Comparison of ENCODE assay signal across 9 cellular contexts in genomic region chr7:29563590-29564454, GRCh38. TPM values are rescaled to one million over a fixed set of nuclear protein-coding genes. Genes with fewer than 3 reads are reported as not detected.
DNase-seq lines count a peak whose midpoint lies in the region; ATAC-seq and TF ChIP-seq lines count a peak whose summit lies in the region.
"Had no signal": no experiment of that assay in that cellular context is flagged by ENCODE, and none has a peak within 500 bp of the region (broad histone marks: within the 10 kb centered on the region; RNA-seq: fewer than 3 reads in every experiment).

TSS of gene PRR15 (plus strand) at chr7:29563835. CDS start at chr7:29566330, 2,495 bp downstream.

- TF ChIP-seq CTCF in Calu3 (IDR thresholded peaks at IDR 0.05; ENCODE audit: unreplicated experiment) = no peak
- TF ChIP-seq CTCF in LNCaP clone FGC (IDR thresholded peaks at IDR 0.05; ENCODE audit: control insufficient read depth, extremely low read depth, insufficient read depth) = no peak

- CTCF ChIA-PET in Calu3 (lab: Charles Lee) = interaction anchor here (0.6 to 1.1 kb wide), 5 partner anchors 104 to 839 kb away, joined by 3 to 4 read pairs (median 4); no protein-coding TSS in a partner anchor

- intact Hi-C loops in Calu3 (cut with micrococcal nuclease; ENCODE audit: unreplicated experiment) = no loop called here
- intact Hi-C loops in activated T-helper 2 cell treated with anti-CD3 and anti-CD28 coated beads, Interferon-gamma antibody, Interleukin-2, Interleukin-4, amounts not matched to agents 10 μg/mL and 5 μg/mL and 100 μg/mL, durations not matched to agents 14 hours and 24 hours and 36 hours (cut with micrococcal nuclease) = no loop called here
- intact Hi-C loops in left ventricle myocardium superior (cut with micrococcal nuclease) = no loop called here
- intact Hi-C loops in posterior vena cava (cut with DNase I) = no loop called here

- peak within 1 kb of the TSS; percentile 56 for H3K4me3 ChIP-seq in LNCaP clone FGC (ENCODE audit: low read depth, low read length)

- BruUV-seq in Calu3 (replicated peaks; lab: Mats Ljungman, UMichigan) = TSS peak; percentile 61

- DNase-seq in Calu3 (peak; percentile 96), LNCaP clone FGC (ENCODE audit: low read depth) (peak; percentile 21), left ventricle myocardium superior (peak; percentile 36), posterior vena cava (ENCODE audit: low spot score) (peak; percentile 81), midbrain (lab: John Stamatoyannopoulos, UW) (no peak)
- DNase-seq in activated T-helper 2 cell treated with anti-CD3 and anti-CD28 coated beads, Interferon-gamma antibody, Interleukin-2, Interleukin-4, amounts not matched to agents 10 μg/mL and 5 μg/mL and 100 μg/mL, durations not matched to agents 14 hours and 24 hours and 36 hours (ENCODE audit: low spot score) = no peak

- H3K36me3 Mint-ChIP-seq in Calu3 (ENCODE audit: insufficient read depth, unreplicated experiment) = peaks cover 53% of the 10 kb centered on the region
- H3K36me3 Mint-ChIP-seq in activated T-helper 2 cell treated with anti-CD3 and anti-CD28 coated beads, Interferon-gamma antibody, Interleukin-2, Interleukin-4, amounts not matched to agents 10 μg/mL and 5 μg/mL and 100 μg/mL, durations not matched to agents 14 hours and 24 hours and 36 hours (ENCODE audit: low read depth) = no peaks in the 10 kb centered on the region

- H3K27ac Mint-ChIP-seq in Calu3 (ENCODE audit: unreplicated experiment) = peak within 1 kb of the TSS; percentile 92
- no peak within 1 kb of the TSS for H3K27ac Mint-ChIP-seq in activated T-helper 2 cell treated with anti-CD3 and anti-CD28 coated beads, Interferon-gamma antibody, Interleukin-2, Interleukin-4, amounts not matched to agents 10 μg/mL and 5 μg/mL and 100 μg/mL, durations not matched to agents 14 hours and 24 hours and 36 hours

- H3K4me1 Mint-ChIP-seq in Calu3 (ENCODE audit: low read depth, unreplicated experiment) = peaks cover 34% of the 10 kb centered on the region
- H3K4me1 Mint-ChIP-seq in activated T-helper 2 cell treated with anti-CD3 and anti-CD28 coated beads, Interferon-gamma antibody, Interleukin-2, Interleukin-4, amounts not matched to agents 10 μg/mL and 5 μg/mL and 100 μg/mL, durations not matched to agents 14 hours and 24 hours and 36 hours (ENCODE audit: low read depth) = peaks cover 15% of the 10 kb centered on the region

- no peaks in the 10 kb centered on the region for H3K9me3 Mint-ChIP-seq in Calu3 (ENCODE audit: low read depth, unreplicated experiment)
- no peaks in the 10 kb centered on the region for H3K9me3 Mint-ChIP-seq in activated T-helper 2 cell treated with anti-CD3 and anti-CD28 coated beads, Interferon-gamma antibody, Interleukin-2, Interleukin-4, amounts not matched to agents 10 μg/mL and 5 μg/mL and 100 μg/mL, durations not matched to agents 14 hours and 24 hours and 36 hours

- ATAC-seq in left ventricle myocardium superior (peak; percentile 45), HG02885 (IDR thresholded peaks at IDR 0.05; ENCODE audit: poor library complexity, unreplicated experiment) (no peak), GM18517 (IDR thresholded peaks at IDR 0.05; ENCODE audit: unreplicated experiment) (no peak)

- H3K4me3 Mint-ChIP-seq in Calu3 (ENCODE audit: low read depth, unreplicated experiment) = peak within 1 kb of the TSS; percentile 96
- peak within 1 kb of the TSS; percentile 65 for H3K4me3 Mint-ChIP-seq in activated T-helper 2 cell treated with anti-CD3 and anti-CD28 coated beads, Interferon-gamma antibody, Interleukin-2, Interleukin-4, amounts not matched to agents 10 μg/mL and 5 μg/mL and 100 μg/mL, durations not matched to agents 14 hours and 24 hours and 36 hours (ENCODE audit: low read depth)

- no peaks in the 10 kb centered on the region for H3K27me3 Mint-ChIP-seq in Calu3 (ENCODE audit: unreplicated experiment)
- H3K27me3 Mint-ChIP-seq in activated T-helper 2 cell treated with anti-CD3 and anti-CD28 coated beads, Interferon-gamma antibody, Interleukin-2, Interleukin-4, amounts not matched to agents 10 μg/mL and 5 μg/mL and 100 μg/mL, durations not matched to agents 14 hours and 24 hours and 36 hours (ENCODE audit: low read depth) = peaks cover 79% of the 10 kb centered on the region

RNA-seq across cellular contexts. Expression of gene PRR15, which starts in this region (rescaled TPM):
- total RNA-seq in Calu3 (2022) = 76.1 and 111 TPM in 2 replicates
- not detected in 2 replicates for total RNA-seq in activated T-helper 2 cell treated with anti-CD3 and anti-CD28 coated beads, Interferon-gamma antibody, Interleukin-2, Interleukin-4, amounts not matched to agents 10 μg/mL and 5 μg/mL and 100 μg/mL, durations not matched to agents 14 hours and 24 hours and 36 hours
- 0.35 TPM for total RNA-seq in left ventricle myocardium superior
- total RNA-seq in posterior vena cava = 1 to 10 TPM in 1 of 2 donors, under 1 TPM in 1; 0.88 to 1.1 TPM
- total RNA-seq: LHCN-M2 had no signal

Comparison
In these comparisons a context has a peak if more than half of its experiments do, and no peak if none do; other contexts are left out.
1. RNA of gene PRR15 (total RNA-seq): 76.1 to 111 TPM in Calu3; 0.88 to 1.1 TPM in posterior vena cava, 0.35 TPM in left ventricle myocardium superior (single experiment) and not detected in activated T-helper 2 cell treated with anti-CD3 and anti-CD28 coated beads, Interferon-gamma antibody, Interleukin-2, Interleukin-4, amounts not matched to agents 10 μg/mL and 5 μg/mL and 100 μg/mL, durations not matched to agents 14 hours and 24 hours and 36 hours; every median in the first group is over 10 times any median in the second.
2. Peak in DNase-seq and ATAC-seq in left ventricle myocardium superior; RNA of the gene not detected or under 1 TPM.
3. DNase-seq: peak in Calu3 (single experiment), LNCaP clone FGC (single experiment) and posterior vena cava (single experiment); none in activated T-helper 2 cell treated with anti-CD3 and anti-CD28 coated beads, Interferon-gamma antibody, Interleukin-2, Interleukin-4, amounts not matched to agents 10 μg/mL and 5 μg/mL and 100 μg/mL, durations not matched to agents 14 hours and 24 hours and 36 hours (single experiment) and midbrain (single experiment).